10 cellular contexts compared by ENCODE assay signal in genomic region chr3:24263069-24263668, GRCh38.
DNase-seq lines count a peak whose midpoint lies in the region; ATAC-seq and TF ChIP-seq lines count a peak whose summit lies in the region.
"Had no signal": no experiment of that assay in that cellular context is flagged by ENCODE, and none has a peak within 500 bp of the region (broad histone marks: within the 10 kb centered on the region; RNA-seq: fewer than 3 reads in every experiment).

No MANE protein-coding gene starts in this region.

- no peak for TF ChIP-seq RAD21 in Ishikawa (IDR thresholded peaks at IDR 0.05; ENCODE audit: low read depth)

- DNase-seq in DMS 273 (lab: John Stamatoyannopoulos, UW; ENCODE audit: unreplicated experiment) (peak; percentile 1), DMS 273 treated with DMSO at 0.1 percent for 48 hours (lab: John Stamatoyannopoulos, UW) (no peak), NCI-H748 treated with DMSO at 0.1 percent for 48 hours (lab: John Stamatoyannopoulos, UW) (peak; percentile 32), left kidney (ENCODE audit: low read depth, low spot score) (peak; percentile 31), UCSD-AML1 (lab: John Stamatoyannopoulos, UW; ENCODE audit: unreplicated experiment) (no peak)
- DNase-seq: CD8-positive, alpha-beta memory T cell; NCI-H187 had no signal

- ATAC-seq in HG02763 (IDR thresholded peaks at IDR 0.05; ENCODE audit: unreplicated experiment) (no peak), GM21390 (IDR thresholded peaks at IDR 0.05; ENCODE audit: unreplicated experiment) (no peak)

- TF ChIP-seq EP300 in Ishikawa (IDR thresholded peaks at IDR 0.05; ENCODE audit: borderline replicate concordance), result no peak

TF ChIP-seq in Ishikawa, 13 proteins besides CTCF, POLR2A, EP300 and RAD21:
- peak; percentile 55; the same call in 1 of the 2 replicates for TF ChIP-seq NFIC (IDR thresholded peaks at IDR 0.05)
- TF ChIP-seq USF1 (IDR thresholded peaks at IDR 0.05), result no peak

Comparison
In these comparisons a context has a peak if more than half of its experiments do, and no peak if none do; other contexts are left out.
1. DNase-seq: peak in DMS 273 (single experiment), NCI-H748 treated with DMSO at 0.1 percent for 48 hours (single experiment) and left kidney (single experiment); none in DMS 273 treated with DMSO at 0.1 percent for 48 hours (single experiment) and UCSD-AML1 (single experiment).